9 cellular contexts compared by ENCODE assay signal in the genomic region with DNA sequence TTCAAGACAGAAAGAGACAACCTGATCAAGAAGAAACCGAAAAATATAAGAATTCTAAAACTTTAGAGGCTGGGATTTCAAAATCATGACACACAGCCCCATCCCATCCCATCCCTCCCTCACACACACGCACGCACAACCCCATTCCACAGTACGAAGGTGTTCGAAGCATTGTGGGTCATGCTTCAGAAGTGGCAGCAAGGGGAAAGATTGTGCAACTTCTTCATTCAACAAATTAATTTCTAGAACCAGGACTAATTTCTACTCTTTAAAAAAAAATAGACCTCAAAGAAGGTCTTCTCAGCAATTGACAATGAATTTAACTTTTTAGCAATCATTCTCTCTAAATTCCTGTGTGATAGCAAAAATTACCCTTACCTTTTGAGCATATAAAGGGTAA. TPM values are rescaled to one million over a fixed set of nuclear protein-coding genes. Genes with fewer than 3 reads are reported as not detected.
A peak's percentile ranks its signal among the peaks of the same experiment; 100 is the strongest.
DNase-seq lines count a peak whose midpoint lies in the region; ATAC-seq, FAIRE-seq and TF ChIP-seq lines count a peak whose summit lies in the region.
"Had no signal": no experiment of that assay in that cellular context is flagged by ENCODE, and none has a peak within 500 bp of the region (broad histone marks: within the 10 kb centered on the region; RNA-seq: fewer than 3 reads in every experiment).

No MANE protein-coding gene starts in this region.

- no peaks in the 10 kb centered on the region for H3K36me3 ChIP-seq in left ventricle myocardium inferior

- no peaks in the 10 kb centered on the region for H3K36me3 Mint-ChIP-seq in mesothelial cell of epicardium

- H3K4me3 ChIP-seq in left ventricle myocardium inferior (peak overlapping the region; percentile 76), astrocyte of the spinal cord (ENCODE audit: low read depth, low read length) (peak overlapping the region; percentile 83)

- no peak for ATAC-seq in left ventricle myocardium superior
- no peak for ATAC-seq in esophagus mucosa
- no peak for ATAC-seq in GM21786 (IDR thresholded peaks at IDR 0.05; ENCODE audit: unreplicated experiment)
- ATAC-seq in HG03108 (IDR thresholded peaks at IDR 0.05; ENCODE audit: unreplicated experiment): no peak

- H3K4me3 Mint-ChIP-seq in mesothelial cell of epicardium: peak overlapping the region; percentile 84

- no peaks in the 10 kb centered on the region for H3K27me3 ChIP-seq in left ventricle myocardium inferior (ENCODE audit: low read depth)

- H3K9me3 Mint-ChIP-seq in mesothelial cell of epicardium: no peaks in the 10 kb centered on the region

- no peaks in the 10 kb centered on the region for H3K9me3 ChIP-seq in left ventricle myocardium inferior (replicated peaks)

- H3K27ac ChIP-seq in left ventricle myocardium inferior (replicated peaks): peak overlapping the region; percentile 90

- peaks cover 14% of the 10 kb centered on the region for H3K4me1 Mint-ChIP-seq in mesothelial cell of epicardium

- intact Hi-C loops in left ventricle myocardium inferior (cut with micrococcal nuclease): loop anchor here (5.0 kb wide), 1 partner anchor 88 kb away; a partner anchor contains a TSS
- intact Hi-C loops in left ventricle myocardium superior (cut with micrococcal nuclease): no loop called here

- DNase-seq in left ventricle myocardium inferior (no peak), left ventricle myocardium superior (no peak), astrocyte of the spinal cord (ENCODE audit: low read depth, low spot score) (no peak), mesothelial cell of epicardium (ENCODE audit: low spot score in 2 of 2, unreplicated experiment in 2 of 2) (no peak), urothelium cell line (ENCODE audit: low spot score) (peak; percentile 8)
- DNase-seq: GF-D8 had no signal

- TF ChIP-seq CTCF in left ventricle myocardium inferior (IDR thresholded peaks at IDR 0.05; ENCODE audit: borderline replicate concordance): no peak
- TF ChIP-seq CTCF in astrocyte of the spinal cord (IDR thresholded peaks at IDR 0.05; ENCODE audit: low read depth, low read length): no peak
- TF ChIP-seq CTCF in mesothelial cell of epicardium (IDR thresholded peaks at IDR 0.05; ENCODE audit: unreplicated experiment): no peak

- peaks cover 7% of the 10 kb centered on the region for H3K27me3 Mint-ChIP-seq in mesothelial cell of epicardium (ENCODE audit: low read depth)

- no peak for FAIRE-seq in urothelium cell line (lab: Jason Lieb, UNC)

- in situ Hi-C loops in astrocyte of the spinal cord (cut with HindIII; ENCODE audit: low sequenced_read_pairs): no loop called here

- H3K4me1 ChIP-seq in left ventricle myocardium inferior: peaks cover 39% of the 10 kb centered on the region

- H3K27ac Mint-ChIP-seq in mesothelial cell of epicardium: peak overlapping the region; percentile 95

RNA-seq across cellular contexts. Expression of a gene that starts 0.9 kb away (rescaled TPM):
- total RNA-seq in left ventricle myocardium inferior (3.0 TPM), left ventricle myocardium superior (1.2 TPM), mesothelial cell of epicardium (3.8 to 7.7 TPM (median 5.5 TPM) in 3 replicates), esophagus mucosa (6.8 TPM)

RNA-seq across cellular contexts. Expression of a gene that starts 1.0 kb away (rescaled TPM):
- total RNA-seq in left ventricle myocardium inferior: 68.8 TPM
- total RNA-seq in left ventricle myocardium superior: 77.7 TPM
- total RNA-seq in mesothelial cell of epicardium: 8.8 to 10.7 TPM (median 8.8 TPM) in 3 replicates
- total RNA-seq in esophagus mucosa: 28.3 TPM

RNA-seq across cellular contexts. Expression of a gene that starts 51.9 kb away (rescaled TPM):
- total RNA-seq in left ventricle myocardium inferior (23.3 TPM), left ventricle myocardium superior (20.6 TPM), mesothelial cell of epicardium (30.9 to 37.3 TPM (median 35.2 TPM) in 3 replicates), esophagus mucosa (18.5 TPM)
